8 cellular contexts compared by ENCODE assay signal in the genomic region with DNA sequence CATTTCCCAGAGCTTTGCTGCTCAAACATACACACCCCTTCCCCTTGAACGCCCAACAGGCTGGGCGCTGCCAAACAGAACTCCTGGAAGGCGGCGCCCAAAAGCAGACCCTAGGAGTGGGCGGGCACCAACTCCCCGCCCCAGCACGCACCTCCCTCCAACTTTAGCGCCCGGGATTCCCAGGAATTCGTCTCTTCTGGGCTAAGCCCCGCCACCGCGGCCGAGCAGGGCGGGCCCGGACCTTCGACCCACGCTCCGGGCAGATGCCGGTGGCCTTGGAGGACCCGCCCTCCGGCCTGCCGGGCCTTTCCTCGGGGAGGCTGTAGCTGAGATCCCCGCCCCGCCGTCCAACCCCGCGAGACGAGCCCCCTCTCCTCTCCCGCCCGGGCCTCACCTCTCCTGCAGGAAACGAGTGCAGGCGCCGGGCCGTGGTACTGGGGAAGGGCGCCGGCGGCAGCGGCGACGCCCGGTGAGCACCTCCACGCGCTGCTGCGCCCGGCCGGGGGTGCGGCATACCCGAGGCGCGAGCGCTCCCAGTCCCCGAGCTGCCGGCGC. TPM values are rescaled to one million over a fixed set of nuclear protein-coding genes. Genes with fewer than 3 reads are reported as not detected.
A peak's percentile ranks its signal among the peaks of the same experiment; 100 is the strongest.
DNase-seq lines count a peak whose midpoint lies in the region; ATAC-seq and TF ChIP-seq lines count a peak whose summit lies in the region.

No MANE protein-coding gene starts in this region.

- peak overlapping the region; percentile 91 for H3K4me2 ChIP-seq in BLaER1

- H3K9me3 ChIP-seq in BLaER1 (no peaks in the 10 kb centered on the region), mesodermal cell (ENCODE audit: control insufficient read depth, low read length) (no peaks in the 10 kb centered on the region), transverse colon (no peaks in the 10 kb centered on the region)

- H3K36me3 ChIP-seq in BLaER1 (peaks cover 11% of the 10 kb centered on the region; the same call in 1 of the 2 replicates), mesodermal cell (ENCODE audit: control insufficient read depth, insufficient read depth, low read length) (peaks cover 2% of the 10 kb centered on the region), transverse colon (no peaks in the 10 kb centered on the region)

- H3K4me3 ChIP-seq in BLaER1 (peak overlapping the region; percentile 92), WI38 (ENCODE audit: low read depth, low read length) (peak overlapping the region; percentile 67), epithelial cell of esophagus (ENCODE audit: low read length) (peak overlapping the region; percentile 73), mesodermal cell (ENCODE audit: extremely low read depth, insufficient read depth, low read length, poor library complexity, severe bottlenecking) (peak overlapping the region; percentile 77), transverse colon (peak overlapping the region; percentile 84 to 93 (median 88))

- TF ChIP-seq POLR2A in transverse colon (IDR thresholded peaks at IDR 0.05): no peak

- TF ChIP-seq EP300 in transverse colon (IDR thresholded peaks at IDR 0.05; ENCODE audit: low read depth): no peak

- H3K9ac ChIP-seq in BLaER1: peak overlapping the region; percentile 92

- TF ChIP-seq CTCF in WI38 (IDR thresholded peaks at IDR 0.05; ENCODE audit: low read depth, low read length): no peak
- TF ChIP-seq CTCF in epithelial cell of esophagus (IDR thresholded peaks at IDR 0.05; ENCODE audit: insufficient read depth, low read depth, low read length, missing control alignments): no peak
- TF ChIP-seq CTCF in transverse colon (IDR thresholded peaks at IDR 0.05): no peak

- intact Hi-C loops in transverse colon (cut with DNase I; ENCODE audit: low total_unique reads): no loop called here

- no peaks in the 10 kb centered on the region for H3K27me3 ChIP-seq in BLaER1
- H3K27me3 ChIP-seq in transverse colon: no peaks in the 10 kb centered on the region

- WGBS in mesodermal cell (ENCODE audit: insufficient coverage in 2 of 2), 2 experiments: 0 to 1% methylated on average over 39 to 46 of the region's 56 CpGs
- WGBS in transverse colon (ENCODE audit: low coverage in 1 of 2), 2 donors: 0% methylated on average over 20 of the region's 56 CpGs; no CpG with 5 or more reads in 1 of the 2 donors

- peaks cover 34% of the 10 kb centered on the region for H3K4me1 ChIP-seq in BLaER1
- H3K4me1 ChIP-seq in mesodermal cell (ENCODE audit: control insufficient read depth, insufficient read depth, low read length, poor library complexity, severe bottlenecking): peaks cover 6% of the 10 kb centered on the region
- peaks cover 26 to 44% (median 34%) of the 10 kb centered on the region in 4 donors for H3K4me1 ChIP-seq in transverse colon

- peak; percentile 7 for DNase-seq in NCI-H2081 treated with DMSO at 0.1 percent for 48 hours (lab: John Stamatoyannopoulos, UW)
- peak; percentile 62 for DNase-seq in epithelial cell of esophagus (ENCODE audit: low read depth)
- DNase-seq in transverse colon: peak; percentile 77

- in situ Hi-C loops in transverse colon (cut with MboI; ENCODE audit: low pct_ligation_motif_present in 1 of 4, low pct_unique_long_range_greater_than_20kb in 1 of 4, low sequenced_read_pairs in 3 of 4): no loop called here

- peaks cover 35% of the 10 kb centered on the region for H4K20me1 ChIP-seq in BLaER1

- peak overlapping the region; percentile 95 for H3K27ac ChIP-seq in BLaER1
- H3K27ac ChIP-seq in mesodermal cell (ENCODE audit: low read depth, low read length, severe bottlenecking): peak overlapping the region; percentile 95
- peak overlapping the region; percentile 97 to 99 (median 98) for H3K27ac ChIP-seq in transverse colon

- ATAC-seq in GM18511 (IDR thresholded peaks at IDR 0.05; ENCODE audit: unreplicated experiment) (peak; percentile 50), HG02981 (IDR thresholded peaks at IDR 0.05; ENCODE audit: unreplicated experiment) (peak; percentile 29)

RNA-seq across cellular contexts. Expression of gene MCUR1, which starts 0.7 kb away (rescaled TPM):
- 25.6 TPM for polyA plus RNA-seq in mesodermal cell (2013, experiment 1 of 2)
- 32.1 TPM for polyA plus RNA-seq in mesodermal cell (2013, experiment 2 of 2)
- total RNA-seq in transverse colon: 10 to 100 TPM; 25.7 to 58.7 (median 31.1) TPM

Comparison
In these comparisons a context has a peak if more than half of its experiments do, and no peak if none do; other contexts are left out.
1. Peak in every context shown above with its lines: DNase-seq, ATAC-seq, H3K4me3 ChIP-seq and H3K27ac ChIP-seq.
2. DNase-seq: peak in every context shown above with its lines; median percentile 77 in transverse colon; 62 in epithelial cell of esophagus; 7 in NCI-H2081 treated with DMSO at 0.1 percent for 48 hours.